In genomic region chr13:73740681-73741080, GRCh38 we compare ENCODE assay signal across 13 cellular contexts.
DNase-seq lines count a peak whose midpoint lies in the region; ATAC-seq and TF ChIP-seq lines count a peak whose summit lies in the region.
"Had no signal": no experiment of that assay in that cellular context is flagged by ENCODE, and none has a peak within 500 bp of the region (broad histone marks: within the 10 kb centered on the region; RNA-seq: fewer than 3 reads in every experiment).

No MANE protein-coding gene starts in this region.

- H3K79me2 ChIP-seq in mesendoderm (ENCODE audit: control insufficient read depth, insufficient read depth, low read length): no peaks in the 10 kb centered on the region

- CTCF ChIA-PET in activated naive CD4-positive, alpha-beta T cell treated with anti-CD3 and anti-CD28 coated beads for 36 hours (lab: Charles Lee): no interaction called here

- no peaks in the 10 kb centered on the region for H3K27me3 ChIP-seq in mesendoderm (ENCODE audit: insufficient read depth, low read length, poor library complexity)
- no peaks in the 10 kb centered on the region for H3K27me3 ChIP-seq in testis
- H3K27me3 ChIP-seq in BE2C: no peaks in the 10 kb centered on the region; the same call in 1 of the 2 replicates
- H3K27me3 ChIP-seq: upper lobe of right lung had no signal

- no peak overlapping the region for H2BK15ac ChIP-seq in mesendoderm (replicated peaks; ENCODE audit: low read depth)

- H3K4me1 Mint-ChIP-seq in activated naive CD4-positive, alpha-beta T cell treated with anti-CD3 and anti-CD28 coated beads for 36 hours (ENCODE audit: low read depth): peaks cover 41% of the 10 kb centered on the region

- intact Hi-C loops in activated naive CD4-positive, alpha-beta T cell treated with anti-CD3 and anti-CD28 coated beads for 36 hours (cut with micrococcal nuclease): loop anchor here (1.0 kb wide), 1 partner anchor 18 kb away; no protein-coding TSS in a partner anchor
- intact Hi-C loops in testis (cut with DNase I; ENCODE audit: low total_unique reads): no loop called here

- no peak for DNase-seq in activated naive CD4-positive, alpha-beta T cell treated with anti-CD3 and anti-CD28 coated beads for 36 hours
- DNase-seq in activated naive CD4-positive, alpha-beta T cell treated with anti-CD3 and anti-CD28 coated beads, Interleukin-2, amount 50 U/mL, for 72 hours (ENCODE audit: low spot score in 2 of 2): no peak
- DNase-seq in choroid plexus epithelial cell (ENCODE audit: low read depth): peak; percentile 77
- no peak for DNase-seq in mesendoderm
- DNase-seq in testis: peak; percentile 22
- no peak for DNase-seq in BE2C
- no peak for DNase-seq in NCI-H2171 (lab: John Stamatoyannopoulos, UW)
- no peak for DNase-seq in activated T-cell treated with anti-CD3 and anti-CD28 coated beads, Interleukin-2, amount 50 U/mL, for 48 hours
- DNase-seq: activated CD4-positive, alpha-beta T cell treated with anti-CD3 and anti-CD28 coated beads for 4 hours; activated naive CD4-positive, alpha-beta T cell treated with anti-CD3 and anti-CD28 coated beads, Interleukin-2, amount 50 U/mL, for 16 hours; SW 1271; upper lobe of right lung had no signal

- no peak for TF ChIP-seq POLR2A in testis (IDR thresholded peaks at IDR 0.05)

- H3K27ac ChIP-seq in mesendoderm (ENCODE audit: low read depth, low read length) (no peak overlapping the region), testis (no peak overlapping the region)
- H3K27ac ChIP-seq: upper lobe of right lung had no signal

- peak; percentile 15 for TF ChIP-seq CTCF in choroid plexus epithelial cell (conservative IDR thresholded peaks at IDR 0.05; ENCODE audit: low read depth, low read length)
- TF ChIP-seq CTCF in testis (IDR thresholded peaks at IDR 0.05): no peak
- no peak for TF ChIP-seq CTCF in BE2C (IDR thresholded peaks at IDR 0.05; ENCODE audit: low read depth, low read length)

- H3K56ac ChIP-seq in mesendoderm (ENCODE audit: low read length): peak overlapping the region; percentile 15

- no peak overlapping the region for H2BK120ac ChIP-seq in mesendoderm (ENCODE audit: low read depth, low read length)

- H3K9ac ChIP-seq in mesendoderm (ENCODE audit: low read length): no peak overlapping the region

- H4K8ac ChIP-seq in mesendoderm (ENCODE audit: low read depth, low read length): no peak overlapping the region

- no peaks in the 10 kb centered on the region for H3K9me3 Mint-ChIP-seq in activated naive CD4-positive, alpha-beta T cell treated with anti-CD3 and anti-CD28 coated beads for 36 hours
- no peaks in the 10 kb centered on the region for H3K9me3 Mint-ChIP-seq in activated naive CD4-positive, alpha-beta T cell treated with anti-CD3 and anti-CD28 coated beads, Interleukin-2, amount 50 U/mL, for 72 hours
- H3K9me3 Mint-ChIP-seq: mesothelial cell of epicardium had no signal

- H4K5ac ChIP-seq in mesendoderm (ENCODE audit: low read length): no peak overlapping the region

- no peaks in the 10 kb centered on the region for H3K27me3 Mint-ChIP-seq in activated naive CD4-positive, alpha-beta T cell treated with anti-CD3 and anti-CD28 coated beads for 36 hours (ENCODE audit: low read depth)

- no peak overlapping the region for H3K23ac ChIP-seq in mesendoderm (ENCODE audit: low read length)

- H3K9me3 ChIP-seq in testis: no peaks in the 10 kb centered on the region
- H3K9me3 ChIP-seq in BE2C: no peaks in the 10 kb centered on the region
- H3K9me3 ChIP-seq: upper lobe of right lung had no signal

- H3K4ac ChIP-seq in mesendoderm (ENCODE audit: low read depth, low read length): no peak overlapping the region

- H3K18ac ChIP-seq in mesendoderm (ENCODE audit: low read length): no peak overlapping the region

- ATAC-seq in activated naive CD4-positive, alpha-beta T cell treated with anti-CD3 and anti-CD28 coated beads, Interleukin-2, amount 50 U/mL, for 72 hours: no peak
- ATAC-seq: upper lobe of right lung had no signal

- no peak overlapping the region for H2AK5ac ChIP-seq in mesendoderm (ENCODE audit: low read length)

- no peak overlapping the region for H2BK5ac ChIP-seq in mesendoderm (ENCODE audit: low read length)

- no CpG with 5 or more reads among the region's 5 CpGs for WGBS in mesendoderm (ENCODE audit: extremely low coverage, insufficient coverage, low lambda C conversion rate)
- 53 to 66% methylated on average over 5 of the region's 5 CpGs for WGBS in testis, 2 donors

- H3K4me3 Mint-ChIP-seq in activated naive CD4-positive, alpha-beta T cell treated with anti-CD3 and anti-CD28 coated beads for 36 hours: peak overlapping the region; percentile 58
- H3K4me3 Mint-ChIP-seq: mesothelial cell of epicardium had no signal

- H3K4me2 ChIP-seq in mesendoderm (ENCODE audit: low read length): no peak overlapping the region

- H3K79me1 ChIP-seq in mesendoderm (ENCODE audit: low read length): no peaks in the 10 kb centered on the region

- H3K4me1 ChIP-seq in mesendoderm (ENCODE audit: control insufficient read depth, low read depth, low read length) (peaks cover 7% of the 10 kb centered on the region), testis (no peaks in the 10 kb centered on the region), BE2C (no peaks in the 10 kb centered on the region)
- H3K4me1 ChIP-seq: upper lobe of right lung had no signal

- H3K27ac Mint-ChIP-seq in activated naive CD4-positive, alpha-beta T cell treated with anti-CD3 and anti-CD28 coated beads for 36 hours: no peak overlapping the region
- peak overlapping the region in 1 of 2 donors; percentile 25 for H3K27ac Mint-ChIP-seq in activated naive CD4-positive, alpha-beta T cell treated with anti-CD3 and anti-CD28 coated beads, Interleukin-2, amount 50 U/mL, for 72 hours
- H3K27ac Mint-ChIP-seq: mesothelial cell of epicardium had no signal

- H3K36me3 Mint-ChIP-seq in activated naive CD4-positive, alpha-beta T cell treated with anti-CD3 and anti-CD28 coated beads for 36 hours (ENCODE audit: low read depth): peaks cover 2% of the 10 kb centered on the region
- H3K36me3 Mint-ChIP-seq in activated naive CD4-positive, alpha-beta T cell treated with anti-CD3 and anti-CD28 coated beads, Interleukin-2, amount 50 U/mL, for 72 hours: no peaks in the 10 kb centered on the region

- H3K36me3 ChIP-seq in mesendoderm (ENCODE audit: control insufficient read depth, insufficient read depth, low read length) (no peaks in the 10 kb centered on the region), testis (ENCODE audit: low read depth, missing control alignments) (no peaks in the 10 kb centered on the region), BE2C (no peaks in the 10 kb centered on the region)
- H3K36me3 ChIP-seq: upper lobe of right lung had no signal

- H3K4me3 ChIP-seq in choroid plexus epithelial cell (ENCODE audit: low read depth, low read length): peak overlapping the region; percentile 20
- no peak overlapping the region for H3K4me3 ChIP-seq in mesendoderm (ENCODE audit: low read length)
- no peak overlapping the region for H3K4me3 ChIP-seq in testis
- no peak overlapping the region for H3K4me3 ChIP-seq in BE2C (ENCODE audit: low read depth, low read length)
- H3K4me3 ChIP-seq: upper lobe of right lung had no signal

Comparison
In these comparisons a context has a peak if more than half of its experiments do, and no peak if none do; other contexts are left out.
1. DNase-seq: peak in choroid plexus epithelial cell (single experiment) and testis (single experiment); none in activated naive CD4-positive, alpha-beta T cell treated with anti-CD3 and anti-CD28 coated beads for 36 hours (single experiment), activated naive CD4-positive, alpha-beta T cell treated with anti-CD3 and anti-CD28 coated beads, Interleukin-2, amount 50 U/mL, for 72 hours (0 of 2), mesendoderm (single experiment), BE2C (single experiment), NCI-H2171 (single experiment) and activated T-cell treated with anti-CD3 and anti-CD28 coated beads, Interleukin-2, amount 50 U/mL, for 48 hours (0 of 2).